In the genomic region with DNA sequence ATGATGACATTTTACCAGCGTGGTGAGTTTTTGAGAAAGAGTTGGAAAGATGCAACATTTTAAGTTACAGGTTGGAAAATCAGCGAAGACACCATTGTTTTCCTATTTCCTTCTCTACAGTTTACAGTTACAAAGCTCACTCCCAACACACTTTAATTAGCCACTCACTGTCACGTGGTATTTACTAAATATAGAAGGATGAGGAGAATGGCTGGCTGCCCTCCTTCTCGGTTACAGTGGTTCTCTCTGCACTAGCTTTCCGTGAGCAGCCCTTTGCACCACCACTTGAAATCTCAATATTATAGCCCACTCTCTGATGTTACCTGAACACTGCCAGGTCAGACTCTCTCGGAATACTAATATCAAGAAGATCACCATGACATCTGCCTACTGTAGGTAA, we compare ENCODE assay signal across 26 cellular contexts.
DNase-seq lines count a peak whose midpoint lies in the region; ATAC-seq and TF ChIP-seq lines count a peak whose summit lies in the region.
"Had no signal": no experiment of that assay in that cellular context is flagged by ENCODE, and none has a peak within 500 bp of the region (broad histone marks: within the 10 kb centered on the region; RNA-seq: fewer than 3 reads in every experiment).

No MANE protein-coding gene starts in this region.

- no peaks in the 10 kb centered on the region for H3K36me3 Mint-ChIP-seq in chondrocyte (ENCODE audit: low read depth)
- H3K36me3 Mint-ChIP-seq: natural killer cell treated with Interleukin-12 subunit alpha and Interleukin-12 subunit beta and Interleukin-15 and Interleukin-18, amount 100 ng/mL, for 72 hours; stimulated activated effector memory CD8-positive, alpha-beta T cell treated with anti-CD3 and anti-CD28 coated beads, Interleukin-12 subunit alpha, Interleukin-12 subunit beta, amount 100 ng/mL, for 72 hours had no signal

- intact Hi-C loops in Right ventricle myocardium inferior (cut with DNase I), result loop anchor here (10.0 kb wide), 1 partner anchor 114 kb away; no protein-coding TSS in a partner anchor
- intact Hi-C loops in heart right ventricle (cut with DNase I), result no loop called here

- ATAC-seq in Right ventricle myocardium inferior (peak; percentile 77), heart right ventricle (peak; percentile 69 to 98 (median 90)), GM21528 (IDR thresholded peaks at IDR 0.05; ENCODE audit: low FRiP score, unreplicated experiment) (no peak)
- ATAC-seq: activated naive CD8-positive, alpha-beta T cell treated with anti-CD3 and anti-CD28 coated beads, Interleukin-2, amount 50 U/mL, for 24 hours; activated T-cell treated with anti-CD3 and anti-CD28 coated beads, Interleukin-2, amount 50 U/mL, for 72 hours; mucosa of descending colon; natural killer cell treated with Interleukin-12 subunit alpha and Interleukin-12 subunit beta and Interleukin-15 and Interleukin-18, amount 100 ng/mL, for 72 hours; stimulated activated effector memory CD8-positive, alpha-beta T cell treated with anti-CD3 and anti-CD28 coated beads, Interleukin-12 subunit alpha, Interleukin-12 subunit beta, amount 100 ng/mL, for 72 hours had no signal

- H3K27me3 ChIP-seq in right atrium auricular region, result no peaks in the 10 kb centered on the region
- H3K27me3 ChIP-seq in heart right ventricle, result no peaks in the 10 kb centered on the region
- H3K27me3 ChIP-seq: BLaER1 treated with 17β-estradiol and CSF1 and Interleukin-3, amounts not matched to agents 10 nM and 100 nM; tibial nerve had no signal

- H3K4me3 ChIP-seq in right atrium auricular region (no peak overlapping the region), heart right ventricle (peak overlapping the region in 4 of 10 donors; percentile 4 to 23 (median 16))
- H3K4me3 ChIP-seq: BLaER1 treated with 17β-estradiol and CSF1 and Interleukin-3, amounts not matched to agents 10 nM and 100 nM; HAP-1; mucosa of descending colon; tibial nerve had no signal

- no peaks in the 10 kb centered on the region for H3K36me3 ChIP-seq in right atrium auricular region
- H3K36me3 ChIP-seq in heart right ventricle, result no peaks in the 10 kb centered on the region
- H3K36me3 ChIP-seq: BLaER1 treated with 17β-estradiol and CSF1 and Interleukin-3, amounts not matched to agents 10 nM and 100 nM; HAP-1; tibial nerve had no signal

- no peaks in the 10 kb centered on the region for H3K9me3 Mint-ChIP-seq in chondrocyte (ENCODE audit: low read depth)
- H3K9me3 Mint-ChIP-seq: activated naive CD8-positive, alpha-beta T cell treated with anti-CD3 and anti-CD28 coated beads, Interleukin-2, amount 50 U/mL, for 24 hours; dendritic cell treated with granulocyte-macrophage colony-stimulating factor and Interleukin-4, amounts not matched to agents 40 ng/mL and 50 ng/mL, for 4 days; natural killer cell treated with Interleukin-12 subunit alpha and Interleukin-12 subunit beta and Interleukin-15 and Interleukin-18, amount 100 ng/mL, for 72 hours; stimulated activated effector memory CD8-positive, alpha-beta T cell treated with anti-CD3 and anti-CD28 coated beads, Interleukin-12 subunit alpha, Interleukin-12 subunit beta, amount 100 ng/mL, for 72 hours; T-helper 1 cell treated with Interleukin-12 subunit alpha and Interleukin-12 subunit beta and Interleukin-4 antibody, amounts not matched to agents 30 μg/mL and 1 μg/mL, for 36 hours had no signal

- DNase-seq in Right ventricle myocardium inferior (ENCODE audit: missing footprints), result no peak
- DNase-seq in right atrium auricular region (ENCODE audit: low spot score), result no peak
- peak; percentile 74 for DNase-seq in NCI-H2029 treated with DMSO at 0.1 percent for 48 hours (lab: John Stamatoyannopoulos, UW)
- peak in 1 of 2 donors; percentile 24 for DNase-seq in heart right ventricle
- no peak for DNase-seq in KG1 (lab: John Stamatoyannopoulos, UW)
- no peak for DNase-seq in chondrocyte (ENCODE audit: low spot score)
- DNase-seq: activated CD4-positive, alpha-beta T cell treated with anti-CD3 and anti-CD28 coated beads, Interleukin-2, amount 50 U/mL, for 4 hours; activated naive CD4-positive, alpha-beta T cell; activated naive CD8-positive, alpha-beta T cell treated with anti-CD3 and anti-CD28 coated beads, Interleukin-2, amount 50 U/mL, for 24 hours; activated T-cell treated with anti-CD3 and anti-CD28 coated beads, Interleukin-2, amount 50 U/mL, for 72 hours; erythroblast; head of caudate nucleus; KBM-7; kidney; mucosa of descending colon; NCI-H146; NCI-H226; SK-N-SH had no signal

- H3K4me1 ChIP-seq in right atrium auricular region (no peaks in the 10 kb centered on the region), heart right ventricle (peaks cover 0 to 4% (median 0%) of the 10 kb centered on the region in 9 donors)
- H3K4me1 ChIP-seq: HAP-1 had no signal

- H3K4me3 Mint-ChIP-seq in chondrocyte (ENCODE audit: unreplicated experiment), result no peak overlapping the region
- H3K4me3 Mint-ChIP-seq: activated naive CD8-positive, alpha-beta T cell treated with anti-CD3 and anti-CD28 coated beads, Interleukin-2, amount 50 U/mL, for 24 hours; activated T-cell treated with anti-CD3 and anti-CD28 coated beads, Interleukin-2, amount 50 U/mL, for 72 hours; dendritic cell treated with granulocyte-macrophage colony-stimulating factor and Interleukin-4, amounts not matched to agents 40 ng/mL and 50 ng/mL, for 4 days; natural killer cell treated with Interleukin-12 subunit alpha and Interleukin-12 subunit beta and Interleukin-15 and Interleukin-18, amount 100 ng/mL, for 72 hours; stimulated activated effector memory CD8-positive, alpha-beta T cell treated with anti-CD3 and anti-CD28 coated beads, Interleukin-12 subunit alpha, Interleukin-12 subunit beta, amount 100 ng/mL, for 72 hours; T-helper 1 cell treated with Interleukin-12 subunit alpha and Interleukin-12 subunit beta and Interleukin-4 antibody, amounts not matched to agents 30 μg/mL and 1 μg/mL, for 36 hours had no signal

- no peak overlapping the region for H3K27ac Mint-ChIP-seq in chondrocyte (ENCODE audit: unreplicated experiment)
- H3K27ac Mint-ChIP-seq: activated naive CD8-positive, alpha-beta T cell treated with anti-CD3 and anti-CD28 coated beads, Interleukin-2, amount 50 U/mL, for 24 hours; activated T-cell treated with anti-CD3 and anti-CD28 coated beads, Interleukin-2, amount 50 U/mL, for 72 hours; dendritic cell treated with granulocyte-macrophage colony-stimulating factor and Interleukin-4, amounts not matched to agents 40 ng/mL and 50 ng/mL, for 4 days; natural killer cell treated with Interleukin-12 subunit alpha and Interleukin-12 subunit beta and Interleukin-15 and Interleukin-18, amount 100 ng/mL, for 72 hours; stimulated activated effector memory CD8-positive, alpha-beta T cell treated with anti-CD3 and anti-CD28 coated beads, Interleukin-12 subunit alpha, Interleukin-12 subunit beta, amount 100 ng/mL, for 72 hours; T-helper 1 cell treated with Interleukin-12 subunit alpha and Interleukin-12 subunit beta and Interleukin-4 antibody, amounts not matched to agents 30 μg/mL and 1 μg/mL, for 36 hours had no signal

- 50 to 56% methylated on average over 6 of the region's 6 CpGs for WGBS in heart right ventricle, 2 donors

- H3K27me3 Mint-ChIP-seq in chondrocyte (ENCODE audit: low read depth), result no peaks in the 10 kb centered on the region
- H3K27me3 Mint-ChIP-seq: dendritic cell treated with granulocyte-macrophage colony-stimulating factor and Interleukin-4, amounts not matched to agents 40 ng/mL and 50 ng/mL, for 4 days had no signal

- H3K9me3 ChIP-seq in right atrium auricular region, result no peaks in the 10 kb centered on the region
- H3K9me3 ChIP-seq in heart right ventricle, result no peaks in the 10 kb centered on the region
- H3K9me3 ChIP-seq: HAP-1, mucosa of descending colon, SK-N-SH, tibial nerve had no signal

- H3K4me1 Mint-ChIP-seq in chondrocyte (ENCODE audit: low read depth), result peaks cover 17% of the 10 kb centered on the region
- H3K4me1 Mint-ChIP-seq: activated naive CD8-positive, alpha-beta T cell treated with anti-CD3 and anti-CD28 coated beads, Interleukin-2, amount 50 U/mL, for 24 hours; stimulated activated effector memory CD8-positive, alpha-beta T cell treated with anti-CD3 and anti-CD28 coated beads, Interleukin-12 subunit alpha, Interleukin-12 subunit beta, amount 100 ng/mL, for 72 hours had no signal

- TF ChIP-seq CTCF in right atrium auricular region (IDR thresholded peaks at IDR 0.05), result no peak
- TF ChIP-seq CTCF in heart right ventricle (IDR thresholded peaks at IDR 0.05), result no peak
- no peak for TF ChIP-seq CTCF in chondrocyte (IDR thresholded peaks at IDR 0.05)

- H3K27ac ChIP-seq in right atrium auricular region, result peak overlapping the region in 1 of 2 donors; percentile 54
- H3K27ac ChIP-seq in heart right ventricle, result peak overlapping the region in 3 of 10 donors; percentile 12 to 54 (median 19)
- H3K27ac ChIP-seq: BLaER1 treated with 17β-estradiol and CSF1 and Interleukin-3, amounts not matched to agents 10 nM and 100 nM; tibial nerve had no signal
